10 cellular contexts compared by ENCODE assay signal in genomic region chr19:54030895-54031586, GRCh38. TPM values are rescaled to one million over a fixed set of nuclear protein-coding genes. Genes with fewer than 3 reads are reported as not detected.
DNase-seq lines count a peak whose midpoint lies in the region; ATAC-seq, FAIRE-seq and TF ChIP-seq lines count a peak whose summit lies in the region.
"Had no signal": no experiment of that assay in that cellular context is flagged by ENCODE, and none has a peak within 500 bp of the region (broad histone marks: within the 10 kb centered on the region; RNA-seq: fewer than 3 reads in every experiment).

No MANE protein-coding gene starts in this region.

- WGBS in small intestine, 3 donors, result 39 to 45% (median 40%) methylated on average over 13 of the region's 13 CpGs
- whole genome bisulfite sequencing in upper lobe of left lung, 2 donors, result 42 to 45% methylated on average over 13 of the region's 13 CpGs

- no peaks in the 10 kb centered on the region for H3K9me3 Mint-ChIP-seq in glutamatergic neuron (ENCODE audit: unreplicated experiment)

- H3K4me1 Mint-ChIP-seq in glutamatergic neuron (ENCODE audit: low read depth, unreplicated experiment), result peaks cover 9% of the 10 kb centered on the region

- POLR2A ChIA-PET in AG04449 (lab: Yijun Ruan, JAX), result no interaction called here

- H3K27ac Mint-ChIP-seq in glutamatergic neuron (ENCODE audit: unreplicated experiment), result no peak overlapping the region

- no peak overlapping the region for H3K4me3 Mint-ChIP-seq in glutamatergic neuron (ENCODE audit: unreplicated experiment)

- H3K36me3 ChIP-seq in HAP-1 (replicated peaks) (no peaks in the 10 kb centered on the region), SJSA1 (no peaks in the 10 kb centered on the region), small intestine (ENCODE audit: control insufficient read depth in 2 of 2, insufficient read depth in 2 of 2, low read length in 2 of 2) (no peaks in the 10 kb centered on the region), upper lobe of left lung (no peaks in the 10 kb centered on the region)

- H3K27me3 ChIP-seq in HAP-1 (ENCODE audit: low read depth) (no peaks in the 10 kb centered on the region), SJSA1 (replicated peaks) (no peaks in the 10 kb centered on the region), small intestine (ENCODE audit: control insufficient read depth in 2 of 2, insufficient read depth in 2 of 2, low read length in 2 of 2) (no peaks in the 10 kb centered on the region), upper lobe of left lung (no peaks in the 10 kb centered on the region)

- no peak overlapping the region for H3K27ac ChIP-seq in SJSA1
- H3K27ac ChIP-seq in small intestine (ENCODE audit: low read depth in 1 of 2, low read length in 1 of 2), result no peak overlapping the region
- H3K27ac ChIP-seq in upper lobe of left lung, result no peak overlapping the region
- H3K27ac ChIP-seq: RWPE1 had no signal

- no peak for DNase-seq in AG04449 (ENCODE audit: low read depth, low spot score)
- DNase-seq in HAP-1 (ENCODE audit: low spot score in 2 of 2), result peak; percentile 11 to 39
- peak in 1 of 2 experiments; percentile 56 for DNase-seq in SJSA1 (ENCODE audit: low read depth in 1 of 2, low spot score in 2 of 2)
- DNase-seq in glutamatergic neuron, result no peak
- no peak for DNase-seq in 8988T
- DNase-seq in small intestine, result no peak
- DNase-seq in upper lobe of left lung, result no peak
- DNase-seq: DMS153 had no signal

- TF ChIP-seq CTCF in AG04449 (IDR thresholded peaks at IDR 0.05; ENCODE audit: insufficient read depth, low read length, missing control alignments), result peak; percentile 39
- peak; percentile 38 for TF ChIP-seq CTCF in glutamatergic neuron (IDR thresholded peaks at IDR 0.05; ENCODE audit: partially characterized antibody, unreplicated experiment)
- no peak for TF ChIP-seq CTCF in upper lobe of left lung (IDR thresholded peaks at IDR 0.05)

- H3K36me3 Mint-ChIP-seq in glutamatergic neuron (ENCODE audit: unreplicated experiment), result no peaks in the 10 kb centered on the region

- H3K9me3 ChIP-seq in HAP-1, result no peaks in the 10 kb centered on the region
- no peaks in the 10 kb centered on the region for H3K9me3 ChIP-seq in SJSA1 (replicated peaks)
- no peaks in the 10 kb centered on the region for H3K9me3 ChIP-seq in small intestine (ENCODE audit: control insufficient read depth, low read depth)
- H3K9me3 ChIP-seq in upper lobe of left lung, result no peaks in the 10 kb centered on the region

- no peak for TF ChIP-seq POLR2A in upper lobe of left lung (IDR thresholded peaks at IDR 0.05)

- H3K4me3 ChIP-seq in AG04449 (ENCODE audit: low read depth, low read length) (no peak overlapping the region), HAP-1 (no peak overlapping the region), SJSA1 (peak overlapping the region; percentile 31), small intestine (ENCODE audit: low read depth in 1 of 2, low read length in 2 of 2) (no peak overlapping the region), upper lobe of left lung (no peak overlapping the region)

- in situ Hi-C loops in HAP-1 (cut with MboI; ENCODE audit: low sequenced_read_pairs), result no loop called here

- ATAC-seq in HG03025 (IDR thresholded peaks at IDR 0.05; ENCODE audit: low FRiP score, unreplicated experiment), result no peak
- no peak for ATAC-seq in upper lobe of left lung (ENCODE audit: low FRiP score in 2 of 2)

- H3K27me3 Mint-ChIP-seq in glutamatergic neuron (ENCODE audit: unreplicated experiment), result no peaks in the 10 kb centered on the region

- no peak for TF ChIP-seq EP300 in upper lobe of left lung (IDR thresholded peaks at IDR 0.05)

- H3K4me1 ChIP-seq in HAP-1, result no peaks in the 10 kb centered on the region
- H3K4me1 ChIP-seq in SJSA1 (replicated peaks), result peaks cover 21% of the 10 kb centered on the region
- H3K4me1 ChIP-seq in small intestine (ENCODE audit: control insufficient read depth in 2 of 2, insufficient read depth in 1 of 2, low read depth in 1 of 2, low read length in 1 of 2), result no peaks in the 10 kb centered on the region
- no peaks in the 10 kb centered on the region for H3K4me1 ChIP-seq in upper lobe of left lung

- FAIRE-seq in small intestine (lab: Jason Lieb, UNC), result no peak

- CTCF ChIA-PET in AG04449 (lab: Yijun Ruan, JAX), result interaction anchor here (1.0 to 11.4 kb wide), 11 partner anchors 8 to 836 kb away, joined by 3 to 170 read pairs (median 7); no protein-coding TSS in a partner anchor

RNA-seq across cellular contexts. Expression of gene VSTM1, which starts 32.7 kb away (rescaled TPM):
- total RNA-seq in SJSA1 (2014; rRNA removed; shearing (Covaris generic)), result not detected in 2 replicates
- total RNA-seq in glutamatergic neuron (ENCODE audit: unreplicated experiment), result not detected
- not detected for polyA plus RNA-seq in small intestine
- 1 to 10 TPM in 3 of 6 donors, not detected in 3; 1.2 to 3.0 (median 1.7) TPM for total RNA-seq in upper lobe of left lung

RNA-seq across cellular contexts. Expression of gene CACNG6, which starts 39.6 kb away (rescaled TPM):
- 0.11 TPM in 1 of 2 replicates, not detected in the other for total RNA-seq in SJSA1 (2014; rRNA removed; shearing (Covaris generic))
- total RNA-seq in glutamatergic neuron (ENCODE audit: unreplicated experiment) (0.74 TPM), upper lobe of left lung (10 to 100 TPM in 1 of 6 donors, 1 to 10 TPM in 3, not detected in 2; 1.5 to 11.5 (median 5.6) TPM)
- under 1 TPM in 1 of 3 donors, not detected in 2; 0.06 TPM for polyA plus RNA-seq in small intestine

RNA-seq across cellular contexts. Expression of gene TARM1, which starts 50.1 kb away (rescaled TPM):
- total RNA-seq in SJSA1 (2014; rRNA removed; shearing (Covaris generic)), result not detected in 2 replicates
- total RNA-seq in glutamatergic neuron (ENCODE audit: unreplicated experiment), result not detected
- polyA plus RNA-seq in small intestine, result not detected
- total RNA-seq in upper lobe of left lung, result not detected

Comparison
In these comparisons a context has a peak if more than half of its experiments do, and no peak if none do; other contexts are left out.
1. DNase-seq: peak in HAP-1 (2 of 2); none in AG04449 (single experiment), glutamatergic neuron (single experiment), 8988T (single experiment), small intestine (single experiment) and upper lobe of left lung (0 of 2).
2. CTCF ChIP-seq: peak in AG04449 (single experiment) and glutamatergic neuron (single experiment); none in upper lobe of left lung (0 of 6).